Comparison of ENCODE assay signal across 23 cellular contexts in the genomic region with DNA sequence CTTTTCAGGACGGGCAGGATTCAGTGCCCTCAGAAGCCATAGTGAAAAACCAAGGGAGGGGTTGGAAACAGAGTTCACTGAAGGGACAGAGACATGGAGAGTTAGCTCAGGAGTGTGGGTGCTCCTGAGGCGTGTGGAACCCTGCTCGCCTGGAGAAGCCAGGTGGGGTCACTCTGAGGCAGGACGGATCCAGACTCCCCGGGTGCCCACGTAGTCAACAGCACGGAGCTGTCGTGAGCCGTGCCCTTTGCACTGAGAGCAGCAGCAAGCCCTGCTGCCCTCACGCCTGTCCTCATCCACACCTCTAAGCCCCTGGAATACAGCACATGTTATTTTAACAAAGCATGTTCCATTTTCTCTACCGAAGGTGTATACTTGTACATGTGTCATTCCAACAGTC.
A peak's percentile ranks its signal among the peaks of the same experiment; 100 is the strongest.
DNase-seq lines count a peak whose midpoint lies in the region; ATAC-seq, FAIRE-seq and TF ChIP-seq lines count a peak whose summit lies in the region.
"Had no signal": no experiment of that assay in that cellular context is flagged by ENCODE, and none has a peak within 500 bp of the region (broad histone marks: within the 10 kb centered on the region; RNA-seq: fewer than 3 reads in every experiment).

No MANE protein-coding gene starts in this region.

- no peaks in the 10 kb centered on the region for H3K4me1 ChIP-seq in right lobe of liver
- H3K4me1 ChIP-seq in HepG2 (ENCODE audit: insufficient read depth, low read length) = no peaks in the 10 kb centered on the region
- H3K4me1 ChIP-seq in neuronal stem cell (ENCODE audit: control insufficient read depth in 2 of 2, insufficient read depth in 1 of 2, low read depth in 1 of 2, low read length in 2 of 2) = peaks cover 4 to 8% of the 10 kb centered on the region in 2 donors
- peaks cover 0 to 15% of the 10 kb centered on the region in 2 donors for H3K4me1 ChIP-seq in ascending aorta
- peaks cover 0 to 35% (median 18%) of the 10 kb centered on the region in 4 donors for H3K4me1 ChIP-seq in tibial artery

- intact Hi-C loops in right lobe of liver (cut with DNase I) = no loop called here
- intact Hi-C loops in HepG2 (cut with micrococcal nuclease; ENCODE audit: unreplicated experiment) = no loop called here
- intact Hi-C loops in ascending aorta (cut with DNase I) = no loop called here
- intact Hi-C loops in tibial artery (cut with DNase I; ENCODE audit: low total_unique reads) = no loop called here

- H3K36me3 ChIP-seq in right lobe of liver (no peaks in the 10 kb centered on the region), HepG2 (replicated peaks in 1 of 2; ENCODE audit: control insufficient read depth in 1 of 2, insufficient read depth in 2 of 2, low read length in 2 of 2) (no peaks in the 10 kb centered on the region; a peak in 1 of 5 replicates), neuronal stem cell (replicated peaks in 1 of 2; ENCODE audit: control insufficient read depth in 2 of 2, insufficient read depth in 2 of 2, low read length in 2 of 2) (no peaks in the 10 kb centered on the region), ascending aorta (no peaks in the 10 kb centered on the region), tibial artery (peaks cover 0 to 6% (median 0%) of the 10 kb centered on the region in 3 donors)

- H3K23ac ChIP-seq in neuronal stem cell (ENCODE audit: low read depth, low read length, poor library complexity) = no peak overlapping the region

- no peak overlapping the region for H3K4me2 ChIP-seq in HepG2 (ENCODE audit: low read depth, low read length)
- no peak overlapping the region for H3K4me2 ChIP-seq in neuronal stem cell (ENCODE audit: insufficient read depth, low read length, poor library complexity, severe bottlenecking)
- H3K4me2 ChIP-seq: BLaER1 had no signal

- H3K27me3 ChIP-seq in right lobe of liver (no peaks in the 10 kb centered on the region), HepG2 (ENCODE audit: control insufficient read depth in 1 of 2, insufficient read depth in 2 of 2, low read length in 2 of 2) (no peaks in the 10 kb centered on the region), neuronal stem cell (ENCODE audit: control insufficient read depth in 3 of 3, insufficient read depth in 3 of 3, low read depth in 1 of 3, low read length in 3 of 3) (no peaks in the 10 kb centered on the region), ascending aorta (no peaks in the 10 kb centered on the region), tibial artery (no peaks in the 10 kb centered on the region)
- H3K27me3 ChIP-seq: BLaER1 had no signal

- WGBS in right lobe of liver (ENCODE audit: insufficient coverage, low coverage, low lambda C conversion rate, missing lambda C conversion rate) = 83% methylated on average over 7 of the region's 11 CpGs
- 93% methylated on average over 5 of the region's 11 CpGs for WGBS in HepG2 (ENCODE audit: low lambda C conversion rate)
- no CpG with 5 or more reads among the region's 11 CpGs for WGBS in neuronal stem cell (ENCODE audit: extremely low coverage in 2 of 2, insufficient read length in 2 of 2, insufficient replicate concordance in 1 of 2), 2 donors

- in situ Hi-C loops in HepG2 (cut with HindIII; ENCODE audit: extremely low pct_ligation_motif_present, low pct_unique_long_range_greater_than_20kb) = no loop called here

- no peak for FAIRE-seq in HepG2 (lab: Jason Lieb, UNC)
- FAIRE-seq: A204.1, D721Med, GM12878, GM18507, H54 had no signal

- no peak overlapping the region for H2AFZ ChIP-seq in HepG2 (ENCODE audit: low read length)
- no peak overlapping the region for H2AFZ ChIP-seq in neuronal stem cell (ENCODE audit: low read length)

- H3K79me2 ChIP-seq in HepG2 (ENCODE audit: insufficient read depth, low read length) = no peaks in the 10 kb centered on the region

- DNase-seq in right lobe of liver (no peak), HepG2 (ENCODE audit: low spot score) (no peak), ecto neural progenitor cell (ENCODE audit: low spot score) (peak; percentile 42), neuronal stem cell (ENCODE audit: low spot score) (no peak), SW 1271 (lab: John Stamatoyannopoulos, UW) (no peak), ascending aorta (ENCODE audit: low spot score in 2 of 2) (no peak), tibial artery (no peak)
- DNase-seq: CD4-positive, CD25-positive, alpha-beta regulatory T cell; CD8-positive, alpha-beta memory T cell; DMS 273 treated with DMSO at 0.1 percent for 48 hours; DMS79; EL; GDM1; GOT3; HCEC 1CT had no signal

- H3K9me3 ChIP-seq in right lobe of liver (no peaks in the 10 kb centered on the region), HepG2 (ENCODE audit: low read length) (no peaks in the 10 kb centered on the region), neuronal stem cell (replicated peaks in 1 of 2; ENCODE audit: control insufficient read depth in 2 of 2, insufficient read depth in 1 of 2, low read depth in 1 of 2, low read length in 2 of 2) (no peaks in the 10 kb centered on the region), ascending aorta (no peaks in the 10 kb centered on the region), tibial artery (no peaks in the 10 kb centered on the region)
- H3K9me3 ChIP-seq: BLaER1 had no signal

- no peak for TF ChIP-seq CTCF in right lobe of liver (IDR thresholded peaks at IDR 0.05)
- no peak for TF ChIP-seq CTCF in HepG2 (CRISPR knock-in tag; IDR thresholded peaks at IDR 0.05)
- no peak for TF ChIP-seq CTCF in ascending aorta (IDR thresholded peaks at IDR 0.05)
- TF ChIP-seq CTCF in tibial artery (IDR thresholded peaks at IDR 0.05) = no peak

- H2BK5ac ChIP-seq in neuronal stem cell (ENCODE audit: low read length) = no peak overlapping the region

- no peak overlapping the region for H2BK120ac ChIP-seq in neuronal stem cell (ENCODE audit: low read depth, low read length)

- H3K14ac ChIP-seq in neuronal stem cell (ENCODE audit: low read length) = no peak overlapping the region

- H2BK12ac ChIP-seq in neuronal stem cell (ENCODE audit: low read length) = no peak overlapping the region

- ATAC-seq in right lobe of liver = peak; percentile 20 to 70 (median 46)
- ATAC-seq in HepG2 = no peak
- ATAC-seq: GM12878 had no signal

- no peak overlapping the region for H3K9ac ChIP-seq in HepG2 (ENCODE audit: insufficient read depth, low read depth, low read length)
- H3K9ac ChIP-seq in neuronal stem cell (ENCODE audit: low read depth, low read length, poor library complexity) = no peak overlapping the region
- H3K9ac ChIP-seq: BLaER1 had no signal

- peak overlapping the region; percentile 9 for H3K18ac ChIP-seq in neuronal stem cell (ENCODE audit: low read length)

- no peaks in the 10 kb centered on the region for H4K20me1 ChIP-seq in HepG2 (ENCODE audit: insufficient read depth, low read length)
- H4K20me1 ChIP-seq: BLaER1 had no signal

- BruUV-seq in HepG2 (replicated peaks; lab: Mats Ljungman, UMichigan) = no TSS peak

- no peak overlapping the region for H4K8ac ChIP-seq in neuronal stem cell (ENCODE audit: low read depth, low read length)

- H3K4me3 ChIP-seq in right lobe of liver (no peak overlapping the region), HepG2 (replicated peaks in 1 of 3; ENCODE audit: insufficient read depth in 1 of 3, low read depth in 2 of 3, low read length in 3 of 3) (no peak overlapping the region), neuronal stem cell (ENCODE audit: low read length in 2 of 2) (no peak overlapping the region), ascending aorta (no peak overlapping the region), tibial artery (no peak overlapping the region)
- H3K4me3 ChIP-seq: BLaER1, GM12878 had no signal

- H2AK5ac ChIP-seq in neuronal stem cell (ENCODE audit: low read depth, low read length) = no peak overlapping the region

- H3K27ac ChIP-seq in right lobe of liver (no peak overlapping the region), HepG2 (ENCODE audit: extremely low read length, insufficient read depth, low read length) (no peak overlapping the region), neuronal stem cell (replicated peaks; ENCODE audit: low read length) (no peak overlapping the region), ascending aorta (no peak overlapping the region), tibial artery (no peak overlapping the region)
- H3K27ac ChIP-seq: 22Rv1, BLaER1, C4-2B had no signal

- no peaks in the 10 kb centered on the region for H3K79me1 ChIP-seq in neuronal stem cell (ENCODE audit: low read depth, low read length)

- no peak overlapping the region for H4K91ac ChIP-seq in neuronal stem cell (ENCODE audit: low read depth, low read length, poor library complexity)

- no peak for TF ChIP-seq POLR2A in right lobe of liver (IDR thresholded peaks at IDR 0.05)
- no peak for TF ChIP-seq POLR2A in HepG2 (IDR thresholded peaks at IDR 0.05; ENCODE audit: insufficient read depth in 1 of 2, low read depth in 2 of 2, low read length in 2 of 2)

- TF ChIP-seq EP300 in HepG2 (IDR thresholded peaks at IDR 0.05; ENCODE audit: low read depth in 2 of 2, low read length in 2 of 2) = no peak
- TF ChIP-seq EP300 in HepG2 (CRISPR knock-in tag; IDR thresholded peaks at IDR 0.05; ENCODE audit: borderline replicate concordance) = no peak

- H3K4ac ChIP-seq in neuronal stem cell (ENCODE audit: low read length) = no peak overlapping the region

- TF ChIP-seq RAD21 in HepG2 (CRISPR knock-in tag; IDR thresholded peaks at IDR 0.05) = no peak

- CTCF ChIA-PET in HepG2 (lab: Yijun Ruan, JAX; ENCODE audit: low intra/inter-chr PET ratio, low total read pairs) = no interaction called here

- H2BK15ac ChIP-seq in neuronal stem cell (ENCODE audit: low read length) = no peak overlapping the region

- POLR2A ChIA-PET in HepG2 (lab: Yijun Ruan, JAX) = no interaction called here

TF ChIP-seq in HepG2, 621 proteins besides CTCF, POLR2A, EP300 and RAD21 (continues in another document):
- TF ChIP-seq TGIF2 (CRISPR knock-in tag; IDR thresholded peaks at IDR 0.05) (no peak), NFYC (CRISPR knock-in tag; IDR thresholded peaks at IDR 0.05) (no peak), HDAC1 (CRISPR knock-in tag; IDR thresholded peaks at IDR 0.05) (no peak), ZNF383 (CRISPR knock-in tag; IDR thresholded peaks at IDR 0.05; ENCODE audit: borderline replicate concordance) (no peak), ZNF570 (CRISPR knock-in tag; IDR thresholded peaks at IDR 0.05; ENCODE audit: borderline replicate concordance) (no peak)
